ENCODE assay signal across 22 cellular contexts in the genomic region with DNA sequence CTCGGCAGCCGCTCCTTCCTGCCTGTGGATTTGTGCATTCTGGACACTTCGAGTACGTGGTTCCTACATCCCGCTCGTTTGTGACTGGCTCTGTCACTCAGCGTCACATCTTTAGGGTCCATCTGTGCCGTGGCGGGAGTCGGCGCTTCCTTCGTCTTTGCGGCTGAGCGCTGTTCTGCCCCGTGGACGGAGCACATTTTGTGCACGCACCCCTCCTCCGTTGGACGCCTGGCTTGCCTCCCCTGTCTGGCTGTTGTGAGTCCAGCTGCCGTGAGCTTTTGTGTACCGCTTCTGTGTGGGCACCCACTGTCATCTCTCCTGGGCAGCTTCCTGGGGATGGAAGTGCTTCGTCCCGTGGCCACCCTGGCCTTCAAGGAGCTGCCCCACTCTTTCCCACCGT.
"Had no signal": no experiment of that assay in that cellular context is flagged by ENCODE, and none has a peak within 500 bp of the region (broad histone marks: within the 10 kb centered on the region; RNA-seq: fewer than 3 reads in every experiment).

No MANE protein-coding gene starts in this region.

- H3K36me3 ChIP-seq: esophagus muscularis mucosa, prostate gland, stomach, suprapubic skin, tibial nerve had no signal

- H3K4me1 Mint-ChIP-seq: activated CD4-positive, alpha-beta memory T cell treated with anti-CD3 and anti-CD28 coated beads, Interleukin-2, amount 10 ng/mL, durations not matched to agents 7 days and 5 days; nephron progenitor cell had no signal

- H3K27me3 ChIP-seq: brain microvascular endothelial cell had no signal

- H3K27ac Mint-ChIP-seq: activated CD4-positive, alpha-beta memory T cell treated with anti-CD3 and anti-CD28 coated beads, Interleukin-2, amount 10 ng/mL, durations not matched to agents 7 days and 5 days; nephron progenitor cell; stimulated activated memory B cell treated with anti-CD40 and anti-IgM and Interleukin-4, amounts not matched to agents 10 μg/mL and 1 μg/mL and 100 μg/mL, for 72 hours; T-helper 1 cell treated with Interleukin-12 subunit alpha and Interleukin-12 subunit beta and Interleukin-4 antibody, amounts not matched to agents 30 μg/mL and 1 μg/mL, for 36 hours had no signal

- H3K9me3 Mint-ChIP-seq: activated CD4-positive, alpha-beta memory T cell treated with anti-CD3 and anti-CD28 coated beads, Interleukin-2, amount 10 ng/mL, durations not matched to agents 7 days and 5 days; nephron progenitor cell; stimulated activated memory B cell treated with anti-CD40 and anti-IgM and Interleukin-4, amounts not matched to agents 10 μg/mL and 1 μg/mL and 100 μg/mL, for 72 hours; T-helper 1 cell treated with Interleukin-12 subunit alpha and Interleukin-12 subunit beta and Interleukin-4 antibody, amounts not matched to agents 30 μg/mL and 1 μg/mL, for 36 hours had no signal

- FAIRE-seq: frontal cortex had no signal

- H3K4me3 Mint-ChIP-seq: activated CD4-positive, alpha-beta memory T cell treated with anti-CD3 and anti-CD28 coated beads, Interleukin-2, amount 10 ng/mL, durations not matched to agents 7 days and 5 days; nephron progenitor cell; stimulated activated memory B cell treated with anti-CD40 and anti-IgM and Interleukin-4, amounts not matched to agents 10 μg/mL and 1 μg/mL and 100 μg/mL, for 72 hours; T-helper 1 cell treated with Interleukin-12 subunit alpha and Interleukin-12 subunit beta and Interleukin-4 antibody, amounts not matched to agents 30 μg/mL and 1 μg/mL, for 36 hours had no signal

- ATAC-seq: stimulated activated memory B cell treated with anti-CD40 and anti-IgM and Interleukin-4, amounts not matched to agents 10 μg/mL and 1 μg/mL and 100 μg/mL, for 72 hours had no signal

- H3K9me3 ChIP-seq: esophagus muscularis mucosa, prostate gland, stomach, suprapubic skin, tibial nerve had no signal

- H3K4me3 ChIP-seq: esophagus muscularis mucosa, prostate gland, stomach, suprapubic skin, tibial nerve had no signal

- DNase-seq: activated CD4-positive, alpha-beta memory T cell treated with anti-CD3 and anti-CD28 coated beads, Interleukin-2, amount 10 ng/mL, durations not matched to agents 7 days and 5 days; activated CD4-positive, alpha-beta T cell treated with anti-CD3 and anti-CD28 coated beads for 48 hours; activated effector memory CD4-positive, alpha-beta T cell treated with anti-CD3 and anti-CD28 coated beads, Interleukin-2, amount 50 U/mL, for 16 hours; activated naive CD4-positive, alpha-beta T cell treated with anti-CD3 and anti-CD28 coated beads, Interleukin-2, amount 50 U/mL, for 16 hours; activated T-cell treated with anti-CD3 and anti-CD28 coated beads for 4 hours; aorta; brain microvascular endothelial cell; glutamatergic neuron; hippocampal formation; kidney glomerular epithelial cell; mesenchymal stem cell; nephron progenitor cell; stimulated activated CD4-positive, alpha-beta T cell treated with anti-CD3 and anti-CD28 coated beads, Interleukin-1b, Interleukin-23, amount 100 ng/mL, for 48 hours; stomach; T1000 had no signal

- H3K36me3 Mint-ChIP-seq: stimulated activated memory B cell treated with anti-CD40 and anti-IgM and Interleukin-4, amounts not matched to agents 10 μg/mL and 1 μg/mL and 100 μg/mL, for 72 hours had no signal

- H3K27ac ChIP-seq: brain microvascular endothelial cell had no signal
